Comparison of ENCODE assay signal across 9 cellular contexts in the genomic region with DNA sequence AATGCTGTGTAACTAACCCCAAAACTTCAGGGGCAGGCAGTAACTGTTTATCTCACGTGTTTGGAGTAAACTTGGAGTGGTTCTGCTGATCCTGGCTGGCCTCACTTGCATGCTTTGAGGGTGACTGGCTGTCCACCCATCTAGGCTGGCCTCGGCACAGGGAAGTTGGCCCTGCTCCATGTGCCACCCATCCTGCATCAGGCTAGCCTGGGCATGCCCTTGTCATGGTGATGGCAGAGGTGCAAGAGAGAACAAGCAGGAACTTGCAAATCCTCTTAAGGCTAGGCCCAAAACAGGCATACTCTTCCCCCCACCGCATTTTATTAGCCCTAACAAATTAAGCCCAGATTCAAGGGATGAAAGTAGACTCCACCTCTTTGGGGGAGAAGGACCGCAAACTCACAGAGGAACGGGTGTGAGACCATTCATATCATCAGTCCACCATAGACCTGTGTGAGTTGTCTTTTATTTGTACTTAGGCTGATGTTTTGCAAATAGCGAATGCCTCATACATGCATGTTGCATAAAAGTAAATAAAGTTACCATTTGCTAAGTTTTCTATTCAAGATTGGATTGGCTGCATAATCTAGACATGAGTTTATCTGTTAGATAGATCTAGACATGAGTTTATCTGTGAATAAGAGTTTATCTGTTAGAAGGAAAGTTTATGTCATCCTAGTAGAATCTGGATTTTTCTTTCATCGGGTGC.
A peak's percentile ranks its signal among the peaks of the same experiment; 100 is the strongest.
DNase-seq lines count a peak whose midpoint lies in the region; ATAC-seq and TF ChIP-seq lines count a peak whose summit lies in the region.
"Had no signal": no experiment of that assay in that cellular context is flagged by ENCODE, and none has a peak within 500 bp of the region (broad histone marks: within the 10 kb centered on the region; RNA-seq: fewer than 3 reads in every experiment).

No MANE protein-coding gene starts in this region.

- H3K27me3 Mint-ChIP-seq in Calu3 (ENCODE audit: unreplicated experiment): no peaks in the 10 kb centered on the region

- CTCF ChIA-PET in Calu3 (lab: Charles Lee): no interaction called here

- H3K27me3 ChIP-seq in effector memory CD4-positive, alpha-beta T cell (replicated peaks; ENCODE audit: control insufficient read depth, insufficient read depth, low read length, poor library complexity, severe bottlenecking): no peaks in the 10 kb centered on the region

- H3K9me3 ChIP-seq in mesodermal cell (ENCODE audit: control insufficient read depth, low read length): no peaks in the 10 kb centered on the region
- H3K9me3 ChIP-seq in effector memory CD4-positive, alpha-beta T cell (ENCODE audit: control insufficient read depth, low read length): no peaks in the 10 kb centered on the region

- no peak overlapping the region for H3K27ac Mint-ChIP-seq in Calu3 (ENCODE audit: unreplicated experiment)

- H3K9me3 Mint-ChIP-seq in Calu3 (ENCODE audit: low read depth, unreplicated experiment): no peaks in the 10 kb centered on the region

- H3K4me3 Mint-ChIP-seq in Calu3 (ENCODE audit: low read depth, unreplicated experiment): no peak overlapping the region

- no peak for TF ChIP-seq CTCF in Calu3 (IDR thresholded peaks at IDR 0.05; ENCODE audit: unreplicated experiment)

- H3K4me1 ChIP-seq in mesodermal cell (ENCODE audit: control insufficient read depth, insufficient read depth, low read length, poor library complexity, severe bottlenecking): peaks cover 59% of the 10 kb centered on the region
- H3K4me1 ChIP-seq in effector memory CD4-positive, alpha-beta T cell (ENCODE audit: control insufficient read depth, insufficient read depth, low read length, poor library complexity, severe bottlenecking): no peaks in the 10 kb centered on the region

- intact Hi-C loops in Calu3 (cut with micrococcal nuclease; ENCODE audit: unreplicated experiment): no loop called here

- H3K4me3 ChIP-seq in mesodermal cell (ENCODE audit: extremely low read depth, insufficient read depth, low read length, poor library complexity, severe bottlenecking): no peak overlapping the region
- H3K4me3 ChIP-seq in effector memory CD4-positive, alpha-beta T cell (ENCODE audit: insufficient read depth, low read depth, low read length, poor library complexity, severe bottlenecking): no peak overlapping the region

- no peak for ATAC-seq in GM18517 (IDR thresholded peaks at IDR 0.05; ENCODE audit: unreplicated experiment)

- peak overlapping the region; percentile 64 for H3K27ac ChIP-seq in mesodermal cell (ENCODE audit: low read depth, low read length, severe bottlenecking)
- no peak overlapping the region for H3K27ac ChIP-seq in effector memory CD4-positive, alpha-beta T cell (ENCODE audit: insufficient read depth, low read length, poor library complexity, severe bottlenecking)

- DNase-seq in Calu3: peak; percentile 57
- peak; percentile 89 for DNase-seq in LoVo (ENCODE audit: low spot score)
- DNase-seq in astrocyte of the hippocampus (ENCODE audit: low read depth, low spot score): peak; percentile 86
- DNase-seq in SKM-1 treated with dmso at 0.1 percent for 144 hours (lab: John Stamatoyannopoulos, UW; ENCODE audit: unreplicated experiment): no peak
- no peak for DNase-seq in effector CD4-positive, alpha-beta T cell
- no peak for DNase-seq in effector memory CD4-positive, alpha-beta T cell
- DNase-seq: stimulated activated naive CD4-positive, alpha-beta T cell treated with Interleukin-2 at 50 U/mL for 16 hours had no signal

- WGBS in mesodermal cell (ENCODE audit: insufficient coverage in 2 of 2), 2 experiments: 75 to 85% methylated on average over 1 to 3 of the region's 7 CpGs

- peaks cover under 1% of the 10 kb centered on the region for H3K36me3 Mint-ChIP-seq in Calu3 (ENCODE audit: insufficient read depth, unreplicated experiment)

- no TSS peak for BruUV-seq in Calu3 (replicated peaks; lab: Mats Ljungman, UMichigan)

- peaks cover 13% of the 10 kb centered on the region for H3K36me3 ChIP-seq in mesodermal cell (ENCODE audit: control insufficient read depth, insufficient read depth, low read length)
- H3K36me3 ChIP-seq in effector memory CD4-positive, alpha-beta T cell (ENCODE audit: control insufficient read depth, insufficient read depth, low read length): no peaks in the 10 kb centered on the region

- peaks cover 9% of the 10 kb centered on the region for H3K4me1 Mint-ChIP-seq in Calu3 (ENCODE audit: low read depth, unreplicated experiment)

Comparison
In these comparisons a context has a peak if more than half of its experiments do, and no peak if none do; other contexts are left out.
1. DNase-seq: peak in Calu3 (single experiment), LoVo (single experiment) and astrocyte of the hippocampus (single experiment); none in SKM-1 treated with dmso at 0.1 percent for 144 hours (single experiment), effector CD4-positive, alpha-beta T cell (single experiment) and effector memory CD4-positive, alpha-beta T cell (0 of 3).